ENCODE assay signal across 1 cellular context in the genomic region with DNA sequence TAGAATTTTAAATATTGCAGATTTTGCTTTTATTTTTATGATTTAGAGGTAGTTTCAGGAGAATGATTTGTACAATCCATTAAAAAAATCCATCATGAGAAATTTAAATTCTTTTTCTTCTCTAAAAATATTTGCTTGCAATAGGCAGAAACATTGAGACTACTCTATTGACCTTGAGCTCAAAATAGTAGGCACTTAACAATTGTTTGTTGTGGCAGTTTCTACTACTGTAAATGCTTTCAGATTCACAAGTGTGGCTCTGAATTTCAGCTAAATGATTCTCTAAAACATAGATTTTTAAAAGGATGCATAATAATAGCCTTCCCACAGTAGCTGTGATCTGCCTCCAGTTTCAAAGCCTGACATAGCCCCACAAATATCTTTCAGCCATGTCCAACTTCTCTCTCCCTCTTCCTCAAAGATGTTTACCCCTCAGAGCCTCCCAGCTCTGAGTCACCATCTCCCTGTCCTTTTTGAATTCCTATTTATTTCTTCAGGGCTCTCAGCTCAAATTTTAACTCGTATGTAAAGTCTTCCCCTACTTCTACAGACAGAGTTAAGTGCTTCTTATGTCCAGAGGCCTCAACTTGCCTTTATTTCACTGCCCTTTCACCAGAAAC.
TF ChIP-seq lines count a peak whose summit lies in the region.

No MANE protein-coding gene starts in this region.

TF ChIP-seq in WTC11, 78 proteins besides CTCF, POLR2A, EP300 and RAD21 (continued from another document):
- TF ChIP-seq, protein P1, sequence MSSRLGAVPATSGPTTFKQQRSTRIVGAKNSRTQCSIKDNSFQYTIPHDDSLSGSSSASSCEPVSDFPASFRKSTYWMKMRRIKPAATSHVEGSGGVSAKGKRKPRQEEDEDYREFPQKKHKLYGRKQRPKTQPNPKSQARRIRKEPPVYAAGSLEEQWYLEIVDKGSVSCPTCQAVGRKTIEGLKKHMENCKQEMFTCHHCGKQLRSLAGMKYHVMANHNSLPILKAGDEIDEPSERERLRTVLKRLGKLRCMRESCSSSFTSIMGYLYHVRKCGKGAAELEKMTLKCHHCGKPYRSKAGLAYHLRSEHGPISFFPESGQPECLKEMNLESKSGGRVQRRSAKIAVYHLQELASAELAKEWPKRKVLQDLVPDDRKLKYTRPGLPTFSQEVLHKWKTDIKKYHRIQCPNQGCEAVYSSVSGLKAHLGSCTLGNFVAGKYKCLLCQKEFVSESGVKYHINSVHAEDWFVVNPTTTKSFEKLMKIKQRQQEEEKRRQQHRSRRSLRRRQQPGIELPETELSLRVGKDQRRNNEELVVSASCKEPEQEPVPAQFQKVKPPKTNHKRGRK (CRISPR knock-in tag; IDR thresholded peaks at IDR 0.05; ENCODE audit: borderline replicate concordance) = no peak
- TF ChIP-seq TEAD1 (CRISPR knock-in tag; IDR thresholded peaks at IDR 0.05) (no peak), HMGA2 (CRISPR knock-in tag; IDR thresholded peaks at IDR 0.05) (no peak), GABPB1 (CRISPR knock-in tag; IDR thresholded peaks at IDR 0.05) (no peak), ZNF232 (CRISPR knock-in tag; IDR thresholded peaks at IDR 0.05) (no peak), SMAD4 (CRISPR knock-in tag; IDR thresholded peaks at IDR 0.05) (no peak), MYBL2 (CRISPR knock-in tag; IDR thresholded peaks at IDR 0.05) (no peak)
- TF ChIP-seq, protein P2, sequence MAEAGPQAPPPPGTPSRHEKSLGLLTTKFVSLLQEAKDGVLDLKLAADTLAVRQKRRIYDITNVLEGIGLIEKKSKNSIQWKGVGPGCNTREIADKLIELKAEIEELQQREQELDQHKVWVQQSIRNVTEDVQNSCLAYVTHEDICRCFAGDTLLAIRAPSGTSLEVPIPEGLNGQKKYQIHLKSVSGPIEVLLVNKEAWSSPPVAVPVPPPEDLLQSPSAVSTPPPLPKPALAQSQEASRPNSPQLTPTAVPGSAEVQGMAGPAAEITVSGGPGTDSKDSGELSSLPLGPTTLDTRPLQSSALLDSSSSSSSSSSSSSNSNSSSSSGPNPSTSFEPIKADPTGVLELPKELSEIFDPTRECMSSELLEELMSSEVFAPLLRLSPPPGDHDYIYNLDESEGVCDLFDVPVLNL (CRISPR knock-in tag; IDR thresholded peaks at IDR 0.05; ENCODE audit: borderline replicate concordance, low read depth) = no peak
- TF ChIP-seq, protein P3, sequence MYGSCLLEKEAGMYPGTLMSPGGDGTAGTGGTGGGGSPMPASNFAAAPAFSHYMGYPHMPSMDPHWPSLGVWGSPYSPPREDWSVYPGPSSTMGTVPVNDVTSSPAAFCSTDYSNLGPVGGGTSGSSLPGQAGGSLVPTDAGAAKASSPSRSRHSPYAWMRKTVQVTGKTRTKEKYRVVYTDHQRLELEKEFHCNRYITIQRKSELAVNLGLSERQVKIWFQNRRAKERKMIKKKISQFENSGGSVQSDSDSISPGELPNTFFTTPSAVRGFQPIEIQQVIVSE (CRISPR knock-in tag; IDR thresholded peaks at IDR 0.05; ENCODE audit: borderline replicate concordance) = no peak
